19 cellular contexts compared by ENCODE assay signal in genomic region chr14:53124778-53125177, GRCh38.
"Had no signal": no experiment of that assay in that cellular context is flagged by ENCODE, and none has a peak within 500 bp of the region (broad histone marks: within the 10 kb centered on the region; RNA-seq: fewer than 3 reads in every experiment).

No MANE protein-coding gene starts in this region.

- H3K9me3 ChIP-seq: gastroesophageal sphincter, vagina had no signal

- H3K27me3 ChIP-seq: cardiac muscle cell, gastroesophageal sphincter, tibial artery, vagina had no signal

- ATAC-seq: gastroesophageal sphincter, left lobe of liver, natural killer cell had no signal

- H3K36me3 ChIP-seq: cardiac muscle cell, gastroesophageal sphincter, tibial artery, vagina had no signal

- H3K4me3 ChIP-seq: cardiac muscle cell, gastroesophageal sphincter, skin epidermis, tibial artery, vagina had no signal

- H3K27ac ChIP-seq: cardiac muscle cell, epithelial cell of prostate, gastroesophageal sphincter, skin epidermis, tibial artery, vagina had no signal

- DNase-seq: activated CD4-positive, alpha-beta T cell treated with anti-CD3 and anti-CD28 coated beads, Interleukin-2, amount 50 U/mL, for 48 hours; activated CD4-positive, CD25-positive, alpha-beta regulatory T cell treated with anti-CD3 and anti-CD28 coated beads, Interleukin-2, amount 50 U/mL, for 72 hours; activated naive CD4-positive, alpha-beta T cell treated with anti-CD3 and anti-CD28 coated beads, Interleukin-2, amount 50 U/mL, for 16 hours; activated T-cell treated with anti-CD3 and anti-CD28 coated beads, Interleukin-2, amount 50 U/mL, for 1 hour; islet precursor cell; natural killer cell; posterior cingulate gyrus; retina; stimulated activated CD4-positive, alpha-beta T cell treated with anti-CD3 and anti-CD28 coated beads, Interleukin-15, amount 100 ng/mL, for 24 hours; stimulated activated CD4-positive, alpha-beta T cell treated with anti-CD3 and anti-CD28 coated beads, Interleukin-4, amount 100 ng/mL, for 1 hour; stimulated activated naive CD4-positive, alpha-beta T cell; T-helper 2 cell; tibial artery had no signal
